In the genomic region with DNA sequence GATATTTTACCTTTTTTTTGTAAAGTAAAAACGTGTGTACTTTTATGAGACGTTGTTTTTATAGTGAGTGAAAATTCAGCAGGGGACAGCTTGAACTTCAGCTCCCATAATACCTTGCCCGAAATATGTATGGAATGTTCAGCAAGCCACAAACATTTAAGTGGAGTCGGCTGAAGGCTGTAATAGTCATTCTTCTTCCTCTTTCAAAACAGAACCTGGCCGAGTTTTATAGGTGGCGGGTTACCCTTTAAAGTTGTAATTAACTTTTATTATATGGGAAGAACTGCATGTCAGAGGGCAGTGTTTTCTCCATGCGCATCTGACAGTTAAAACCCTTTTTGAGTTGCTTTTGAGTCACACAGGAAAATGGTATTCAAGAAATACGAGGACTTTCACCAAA, we compare ENCODE assay signal across 10 cellular contexts. TPM values are rescaled to one million over a fixed set of nuclear protein-coding genes. Genes with fewer than 3 reads are reported as not detected.
DNase-seq lines count a peak whose midpoint lies in the region; ATAC-seq, FAIRE-seq and TF ChIP-seq lines count a peak whose summit lies in the region.
"Had no signal": no experiment of that assay in that cellular context is flagged by ENCODE, and none has a peak within 500 bp of the region (broad histone marks: within the 10 kb centered on the region; RNA-seq: fewer than 3 reads in every experiment).

No MANE protein-coding gene starts in this region.

- H3K4me3 Mint-ChIP-seq in neural crest cell: peak overlapping the region; percentile 62
- H3K4me3 Mint-ChIP-seq: dendritic cell treated with granulocyte-macrophage colony-stimulating factor and Interleukin-4, amounts not matched to agents 40 ng/mL and 50 ng/mL, for 4 days had no signal

- H3K36me3 ChIP-seq in ascending aorta: no peaks in the 10 kb centered on the region

- DNase-seq in Daoy (ENCODE audit: low read depth) (peak; percentile 71), MV-4-11 (lab: John Stamatoyannopoulos, UW) (peak; percentile 49), neural crest cell (ENCODE audit: low read depth, low spot score) (no peak), NCI-H345 (lab: John Stamatoyannopoulos, UW) (no peak), ascending aorta (ENCODE audit: low spot score in 2 of 2) (no peak), NCI-H1694 (lab: John Stamatoyannopoulos, UW) (no peak)
- DNase-seq: NCI-H2107 had no signal

- H3K27ac ChIP-seq in ascending aorta: peak overlapping the region in 1 of 2 donors; percentile 91

- H3K36me3 Mint-ChIP-seq in neural crest cell (ENCODE audit: low read depth): no peaks in the 10 kb centered on the region

- H3K9me3 Mint-ChIP-seq in neural crest cell: peaks cover 3% of the 10 kb centered on the region
- H3K9me3 Mint-ChIP-seq: dendritic cell treated with granulocyte-macrophage colony-stimulating factor and Interleukin-4, amounts not matched to agents 40 ng/mL and 50 ng/mL, for 4 days had no signal

- FAIRE-seq in colon (lab: Jason Lieb, UNC): peak; percentile 49

- H3K4me1 Mint-ChIP-seq in neural crest cell: peaks cover 22% of the 10 kb centered on the region

- peak overlapping the region in 1 of 2 donors; percentile 31 for H3K4me3 ChIP-seq in ascending aorta

- no peaks in the 10 kb centered on the region for H3K27me3 ChIP-seq in ascending aorta

- intact Hi-C loops in ascending aorta (cut with DNase I): loop anchor here (2.0 to 5.0 kb wide), 2 partner anchors 33 to 79 kb away; no protein-coding TSS in a partner anchor

- no peaks in the 10 kb centered on the region for H3K9me3 ChIP-seq in ascending aorta

- no peaks in the 10 kb centered on the region for H3K27me3 Mint-ChIP-seq in neural crest cell (ENCODE audit: low read depth)

- no peak for ATAC-seq in HG03442 (IDR thresholded peaks at IDR 0.05; ENCODE audit: unreplicated experiment)

- TF ChIP-seq CTCF in neural crest cell (conservative IDR thresholded peaks at IDR 0.05) (no peak), ascending aorta (IDR thresholded peaks at IDR 0.05) (no peak)

- no peak overlapping the region for H3K27ac Mint-ChIP-seq in neural crest cell (ENCODE audit: unreplicated experiment)
- H3K27ac Mint-ChIP-seq: dendritic cell treated with granulocyte-macrophage colony-stimulating factor and Interleukin-4, amounts not matched to agents 40 ng/mL and 50 ng/mL, for 4 days had no signal

- H3K4me1 ChIP-seq in ascending aorta: peaks cover 0 to 5% of the 10 kb centered on the region in 2 donors

RNA-seq across cellular contexts. Expression of a gene that starts 50.7 kb away (rescaled TPM):
- not detected in 2 replicates for total RNA-seq in Daoy (2014; rRNA removed; shearing (Covaris generic))
- 0.30 and 0.33 TPM in 2 replicates for total RNA-seq in neural crest cell
- total RNA-seq in ascending aorta: not detected

Comparison
In these comparisons a context has a peak if more than half of its experiments do, and no peak if none do; other contexts are left out.
1. DNase-seq: peak in Daoy (single experiment) and MV-4-11 (single experiment); none in neural crest cell (single experiment), NCI-H345 (single experiment), ascending aorta (0 of 2) and NCI-H1694 (single experiment).